In the genomic region with DNA sequence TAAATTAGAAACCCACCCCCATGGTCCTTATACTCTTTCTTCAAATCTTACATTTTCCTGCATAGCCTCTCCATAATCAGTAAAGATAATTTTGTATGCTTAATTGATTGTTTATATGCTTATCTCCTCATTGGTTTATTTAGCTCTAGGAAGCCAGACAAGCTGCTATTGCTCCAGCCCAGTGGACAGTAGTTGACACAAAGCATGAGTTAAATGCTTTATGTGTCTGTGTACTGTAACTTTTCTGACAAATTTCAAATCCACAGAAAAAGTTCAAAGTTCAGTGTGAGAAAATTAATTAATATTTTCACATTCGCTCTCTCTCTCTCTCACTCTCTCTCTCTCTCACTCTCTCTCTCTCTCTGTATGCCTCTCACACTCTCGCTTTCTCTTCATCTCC, we compare ENCODE assay signal across 1 cellular context.
TF ChIP-seq lines count a peak whose summit lies in the region.

No MANE protein-coding gene starts in this region.

TF ChIP-seq in IMR-90, 13 proteins besides CTCF, POLR2A, EP300 and RAD21:
- no peak for TF ChIP-seq MXI1 (IDR thresholded peaks at IDR 0.05; ENCODE audit: borderline replicate concordance, low read depth, low read length)
- TF ChIP-seq MAFK (IDR thresholded peaks at IDR 0.05; ENCODE audit: low read depth, low read length): no peak
- no peak for TF ChIP-seq CHD1 (IDR thresholded peaks at IDR 0.05; ENCODE audit: low read depth, low read length)
- TF ChIP-seq, protein P1, sequence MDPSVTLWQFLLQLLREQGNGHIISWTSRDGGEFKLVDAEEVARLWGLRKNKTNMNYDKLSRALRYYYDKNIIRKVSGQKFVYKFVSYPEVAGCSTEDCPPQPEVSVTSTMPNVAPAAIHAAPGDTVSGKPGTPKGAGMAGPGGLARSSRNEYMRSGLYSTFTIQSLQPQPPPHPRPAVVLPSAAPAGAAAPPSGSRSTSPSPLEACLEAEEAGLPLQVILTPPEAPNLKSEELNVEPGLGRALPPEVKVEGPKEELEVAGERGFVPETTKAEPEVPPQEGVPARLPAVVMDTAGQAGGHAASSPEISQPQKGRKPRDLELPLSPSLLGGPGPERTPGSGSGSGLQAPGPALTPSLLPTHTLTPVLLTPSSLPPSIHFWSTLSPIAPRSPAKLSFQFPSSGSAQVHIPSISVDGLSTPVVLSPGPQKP (IDR thresholded peaks at IDR 0.05; ENCODE audit: borderline replicate concordance, low read depth, low read length): no peak
- TF ChIP-seq, protein P2, sequence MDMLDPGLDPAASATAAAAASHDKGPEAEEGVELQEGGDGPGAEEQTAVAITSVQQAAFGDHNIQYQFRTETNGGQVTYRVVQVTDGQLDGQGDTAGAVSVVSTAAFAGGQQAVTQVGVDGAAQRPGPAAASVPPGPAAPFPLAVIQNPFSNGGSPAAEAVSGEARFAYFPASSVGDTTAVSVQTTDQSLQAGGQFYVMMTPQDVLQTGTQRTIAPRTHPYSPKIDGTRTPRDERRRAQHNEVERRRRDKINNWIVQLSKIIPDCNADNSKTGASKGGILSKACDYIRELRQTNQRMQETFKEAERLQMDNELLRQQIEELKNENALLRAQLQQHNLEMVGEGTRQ (IDR thresholded peaks at IDR 0.05; ENCODE audit: low read depth, low read length): no peak
- no peak for TF ChIP-seq RCOR1 (IDR thresholded peaks at IDR 0.05; ENCODE audit: insufficient replicate concordance, low read length)
- no peak for TF ChIP-seq BHLHE40 (IDR thresholded peaks at IDR 0.05; ENCODE audit: low read depth, low read length)
- no peak for TF ChIP-seq FOS (IDR thresholded peaks at IDR 0.05; ENCODE audit: low read depth, low read length)
- TF ChIP-seq SMC3 (IDR thresholded peaks at IDR 0.05; ENCODE audit: low read depth, low read length): no peak
- TF ChIP-seq RFX5 (IDR thresholded peaks at IDR 0.05; ENCODE audit: low read depth, low read length): no peak
- no peak for TF ChIP-seq MAZ (IDR thresholded peaks at IDR 0.05; ENCODE audit: borderline replicate concordance, low read depth, low read length)
- no peak for TF ChIP-seq CEBPB (IDR thresholded peaks at IDR 0.05; ENCODE audit: low read depth, low read length)
- TF ChIP-seq NFE2L2 (IDR thresholded peaks at IDR 0.05; ENCODE audit: low read depth, low read length): no peak
